Comparison of ENCODE assay signal across 1 cellular context in genomic region chrX:70219938-70220764, GRCh38.
A peak's percentile ranks its signal among the peaks of the same experiment; 100 is the strongest.
TF ChIP-seq lines count a peak whose summit lies in the region.

No MANE protein-coding gene starts in this region.

TF ChIP-seq in HCT116, 20 proteins besides CTCF, POLR2A, EP300 and RAD21 (continued from another document):
- TF ChIP-seq EGR1 (IDR thresholded peaks at IDR 0.05; ENCODE audit: low read depth) (no peak), JUND (IDR thresholded peaks at IDR 0.05) (0 out of 2 replicates have a peak, but pooled peaks have one; percentile 23), EZH2 (IDR thresholded peaks at IDR 0.05) (no peak), MAX (IDR thresholded peaks at IDR 0.05) (no peak), ATF3 (IDR thresholded peaks at IDR 0.05) (no peak), FOSL1 (IDR thresholded peaks at IDR 0.05; ENCODE audit: low read depth) (no peak)
